Comparison of ENCODE assay signal across 11 cellular contexts in genomic region chr14:49623387-49623786, GRCh38. TPM values are rescaled to one million over a fixed set of nuclear protein-coding genes. Genes with fewer than 3 reads are reported as not detected.
DNase-seq lines count a peak whose midpoint lies in the region; ATAC-seq and TF ChIP-seq lines count a peak whose summit lies in the region.
"Had no signal": no experiment of that assay in that cellular context is flagged by ENCODE, and none has a peak within 500 bp of the region (broad histone marks: within the 10 kb centered on the region; RNA-seq: fewer than 3 reads in every experiment).

No MANE protein-coding gene starts in this region.

- TF ChIP-seq CTCF in fibroblast of villous mesenchyme (IDR thresholded peaks at IDR 0.05; ENCODE audit: insufficient read depth, low read depth, low read length) (no peak), stomach (IDR thresholded peaks at IDR 0.05) (no peak)

- no peaks in the 10 kb centered on the region for H3K9me3 Mint-ChIP-seq in activated T-cell treated with anti-CD3 and anti-CD28 coated beads, Interleukin-2, amount 50 U/mL, for 72 hours
- H3K9me3 Mint-ChIP-seq in activated CD4-positive, alpha-beta memory T cell treated with anti-CD3 and anti-CD28 coated beads, Interleukin-2, amount 10 ng/mL, durations not matched to agents 7 days and 5 days, result no peaks in the 10 kb centered on the region

- TF ChIP-seq POLR2A in stomach (IDR thresholded peaks at IDR 0.05), result no peak

- peaks cover 0 to 24% (median 16%) of the 10 kb centered on the region in 4 donors for H3K36me3 ChIP-seq in stomach

- intact Hi-C loops in stomach (cut with DNase I; ENCODE audit: low total_unique reads), result no loop called here

- peak overlapping the region; percentile 88 for H3K4me3 ChIP-seq in fibroblast of villous mesenchyme (ENCODE audit: low read depth, low read length)
- peak overlapping the region in 2 of 4 donors; percentile 87 to 95 for H3K4me3 ChIP-seq in stomach

- no peaks in the 10 kb centered on the region for H3K27me3 ChIP-seq in stomach

- peak overlapping the region in 3 of 5 donors; percentile 19 to 51 (median 37) for H3K27ac ChIP-seq in stomach

- peaks cover 11 to 33% of the 10 kb centered on the region in 2 donors for H3K36me3 Mint-ChIP-seq in activated T-cell treated with anti-CD3 and anti-CD28 coated beads, Interleukin-2, amount 50 U/mL, for 72 hours (ENCODE audit: insufficient read depth in 2 of 2)
- H3K36me3 Mint-ChIP-seq in activated CD4-positive, alpha-beta memory T cell treated with anti-CD3 and anti-CD28 coated beads, Interleukin-2, amount 10 ng/mL, durations not matched to agents 7 days and 5 days (ENCODE audit: low read depth), result peaks cover 67% of the 10 kb centered on the region

- no peaks in the 10 kb centered on the region for H3K9me3 ChIP-seq in stomach

- H3K4me3 Mint-ChIP-seq in activated T-cell treated with anti-CD3 and anti-CD28 coated beads, Interleukin-2, amount 50 U/mL, for 72 hours, result peak overlapping the region; percentile 96 to 98
- H3K4me3 Mint-ChIP-seq in activated CD4-positive, alpha-beta memory T cell treated with anti-CD3 and anti-CD28 coated beads, Interleukin-2, amount 10 ng/mL, durations not matched to agents 7 days and 5 days, result peak overlapping the region; percentile 94

- WGBS in stomach, 5 donors, result 22 to 38% (median 29%) methylated on average over 3 of the region's 3 CpGs

- H3K4me1 Mint-ChIP-seq in activated T-cell treated with anti-CD3 and anti-CD28 coated beads, Interleukin-2, amount 50 U/mL, for 72 hours (ENCODE audit: low read depth), result peaks cover 56% of the 10 kb centered on the region
- H3K4me1 Mint-ChIP-seq in activated CD4-positive, alpha-beta memory T cell treated with anti-CD3 and anti-CD28 coated beads, Interleukin-2, amount 10 ng/mL, durations not matched to agents 7 days and 5 days, result peaks cover 47% of the 10 kb centered on the region

- no peak for DNase-seq in activated T-cell treated with anti-CD3 and anti-CD28 coated beads, Interleukin-2, amount 50 U/mL, for 72 hours
- DNase-seq in activated T-cell treated with anti-CD3 and anti-CD28 coated beads for 4 hours (no peak), fibroblast of villous mesenchyme (ENCODE audit: low read depth) (no peak), stomach (no peak), NCI-H226 (no peak), superior temporal gyrus (ENCODE audit: extremely low spot score) (no peak)
- DNase-seq in activated CD4-positive, alpha-beta memory T cell treated with anti-CD3 and anti-CD28 coated beads, Interleukin-2, amount 10 ng/mL, durations not matched to agents 7 days and 5 days, result no peak
- DNase-seq: amygdala; midbrain; stimulated activated CD4-positive, alpha-beta T cell treated with anti-CD3 and anti-CD28 coated beads, Interleukin-4, amount 100 ng/mL, for 1 hour had no signal

- TF ChIP-seq EP300 in stomach (IDR thresholded peaks at IDR 0.05), result no peak

- H3K4me1 ChIP-seq in stomach, result peaks cover 23 to 55% (median 43%) of the 10 kb centered on the region in 4 donors

- H3K27ac Mint-ChIP-seq in activated T-cell treated with anti-CD3 and anti-CD28 coated beads, Interleukin-2, amount 50 U/mL, for 72 hours, result peak overlapping the region; percentile 95
- peak overlapping the region; percentile 87 for H3K27ac Mint-ChIP-seq in activated CD4-positive, alpha-beta memory T cell treated with anti-CD3 and anti-CD28 coated beads, Interleukin-2, amount 10 ng/mL, durations not matched to agents 7 days and 5 days

- POLR2A ChIA-PET in activated CD4-positive, alpha-beta memory T cell treated with anti-CD3 and anti-CD28 coated beads, Interleukin-2, amount 10 ng/mL, durations not matched to agents 7 days and 5 days (lab: Charles Lee), result interaction anchor here (1.0 to 6.6 kb wide), 9 partner anchors 9 to 491 kb away, joined by 3 to 293 read pairs (median 8); partner anchors contain the start of genes DNAAF2, KLHDC2, LRR1 and POLE2

- CTCF ChIA-PET in activated CD4-positive, alpha-beta memory T cell treated with anti-CD3 and anti-CD28 coated beads, Interleukin-2, amount 10 ng/mL, durations not matched to agents 7 days and 5 days (lab: Charles Lee), result interaction anchor here (1.0 to 7.4 kb wide), 2 partner anchors 10 to 36 kb away, joined by 3 to 156 read pairs; partner anchors contain the start of gene DNAAF2

- ATAC-seq in activated T-cell treated with anti-CD3 and anti-CD28 coated beads, Interleukin-2, amount 50 U/mL, for 72 hours (replicated peaks in 1 of 2), result no peak
- no peak for ATAC-seq in HG02642 (IDR thresholded peaks at IDR 0.05; ENCODE audit: poor library complexity, unreplicated experiment)

- no peaks in the 10 kb centered on the region for H3K27me3 Mint-ChIP-seq in activated T-cell treated with anti-CD3 and anti-CD28 coated beads, Interleukin-2, amount 50 U/mL, for 72 hours (ENCODE audit: low read depth)
- H3K27me3 Mint-ChIP-seq in activated CD4-positive, alpha-beta memory T cell treated with anti-CD3 and anti-CD28 coated beads, Interleukin-2, amount 10 ng/mL, durations not matched to agents 7 days and 5 days, result no peaks in the 10 kb centered on the region

RNA-seq across cellular contexts. Expression of gene MGAT2, which starts 2.8 kb away (rescaled TPM):
- 10 to 100 TPM; 41.6 to 52.7 TPM for total RNA-seq in activated T-cell treated with anti-CD3 and anti-CD28 coated beads, Interleukin-2, amount 50 U/mL, for 72 hours
- total RNA-seq in activated CD4-positive, alpha-beta memory T cell treated with anti-CD3 and anti-CD28 coated beads, Interleukin-2, amount 10 ng/mL, durations not matched to agents 7 days and 5 days, result 10 to 100 TPM; 82.7 to 86.5 TPM
- total RNA-seq in fibroblast of villous mesenchyme (79.9 and 104 TPM in 2 replicates), stomach (10 to 100 TPM in 4 of 5 donors, under 1 TPM in 1; 0.58 to 58.2 (median 20.0) TPM)
- polyA plus RNA-seq in stomach, result 10 to 100 TPM; 10.8 to 12.6 (median 11.3) TPM

RNA-seq across cellular contexts. Expression of gene RPL36AL, which starts 3.0 kb away (rescaled TPM):
- total RNA-seq in activated T-cell treated with anti-CD3 and anti-CD28 coated beads, Interleukin-2, amount 50 U/mL, for 72 hours, result 100 to 1,000 TPM; 217 to 225 TPM
- total RNA-seq in activated CD4-positive, alpha-beta memory T cell treated with anti-CD3 and anti-CD28 coated beads, Interleukin-2, amount 10 ng/mL, durations not matched to agents 7 days and 5 days, result 100 to 1,000 TPM; 320 to 330 TPM
- total RNA-seq in fibroblast of villous mesenchyme (175 and 217 TPM in 2 replicates), stomach (100 to 1,000 TPM in 4 of 5 donors, 10 to 100 TPM in 1; 72.4 to 205 (median 186) TPM)
- 100 to 1,000 TPM; 513 to 989 (median 610) TPM for polyA plus RNA-seq in stomach

RNA-seq across cellular contexts. Expression of gene DNAAF2, which starts 11.7 kb away (rescaled TPM):
- 1 to 10 TPM; 6.0 to 6.6 TPM for total RNA-seq in activated T-cell treated with anti-CD3 and anti-CD28 coated beads, Interleukin-2, amount 50 U/mL, for 72 hours
- total RNA-seq in activated CD4-positive, alpha-beta memory T cell treated with anti-CD3 and anti-CD28 coated beads, Interleukin-2, amount 10 ng/mL, durations not matched to agents 7 days and 5 days, result 1 to 10 TPM; 7.4 to 7.5 TPM
- total RNA-seq in fibroblast of villous mesenchyme (8.4 and 11.7 TPM in 2 replicates), stomach (10 to 100 TPM in 1 of 5 donors, 1 to 10 TPM in 4; 6.4 to 43.2 (median 9.2) TPM)
- 1 to 10 TPM; 3.9 to 7.3 (median 5.7) TPM for polyA plus RNA-seq in stomach

RNA-seq across cellular contexts. Expression of gene LRR1, which starts 24.6 kb away (rescaled TPM):
- 10 to 100 TPM; 44.1 to 53.1 TPM for total RNA-seq in activated T-cell treated with anti-CD3 and anti-CD28 coated beads, Interleukin-2, amount 50 U/mL, for 72 hours
- total RNA-seq in activated CD4-positive, alpha-beta memory T cell treated with anti-CD3 and anti-CD28 coated beads, Interleukin-2, amount 10 ng/mL, durations not matched to agents 7 days and 5 days, result 10 to 100 TPM; 48.7 to 53.2 TPM
- 20.9 and 26.8 TPM in 2 replicates for total RNA-seq in fibroblast of villous mesenchyme
- 10 to 100 TPM in 2 of 5 donors, 1 to 10 TPM in 2, under 1 TPM in 1; 0.45 to 14.7 (median 7.6) TPM for total RNA-seq in stomach
- polyA plus RNA-seq in stomach, result 1 to 10 TPM; 6.9 to 9.5 (median 7.8) TPM

RNA-seq across cellular contexts. Expression of gene RPS29, which starts 37.2 kb away (rescaled TPM):
- total RNA-seq in activated T-cell treated with anti-CD3 and anti-CD28 coated beads, Interleukin-2, amount 50 U/mL, for 72 hours, result 1,000 to 10,000 TPM; 2,081 to 2,628 TPM
- total RNA-seq in activated CD4-positive, alpha-beta memory T cell treated with anti-CD3 and anti-CD28 coated beads, Interleukin-2, amount 10 ng/mL, durations not matched to agents 7 days and 5 days, result 1,000 to 10,000 TPM; 1,659 to 1,700 TPM
- 2,020 and 2,708 TPM in 2 replicates for total RNA-seq in fibroblast of villous mesenchyme
- 1,000 to 10,000 TPM in 4 of 5 donors, 100 to 1,000 TPM in 1; 422 to 7,374 (median 3,087) TPM for total RNA-seq in stomach
- polyA plus RNA-seq in stomach, result 1,000 to 10,000 TPM; 3,066 to 5,618 (median 3,985) TPM
